Comparison of ENCODE assay signal across 21 cellular contexts in the genomic region with DNA sequence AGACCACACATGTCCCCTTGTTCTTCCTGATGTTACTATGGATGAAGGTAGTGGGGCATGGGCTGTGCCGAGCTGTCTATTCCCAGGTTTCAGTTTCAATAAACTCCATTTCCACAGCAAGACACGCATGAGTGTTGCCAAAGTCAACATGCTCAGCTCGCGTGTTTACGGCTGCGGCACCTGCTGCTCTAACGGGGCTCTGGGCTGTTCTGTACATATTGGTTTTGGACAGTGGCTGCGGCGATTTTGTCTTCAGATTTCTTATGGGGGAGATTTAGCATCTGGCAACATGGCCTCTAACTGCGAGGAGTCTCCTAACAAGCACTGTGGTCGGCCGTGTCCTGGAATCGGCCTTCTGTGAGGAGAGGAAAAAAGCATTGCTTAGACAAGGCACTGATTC. TPM values are rescaled to one million over a fixed set of nuclear protein-coding genes. Genes with fewer than 3 reads are reported as not detected.
DNase-seq lines count a peak whose midpoint lies in the region; ATAC-seq, FAIRE-seq and TF ChIP-seq lines count a peak whose summit lies in the region.
"Had no signal": no experiment of that assay in that cellular context is flagged by ENCODE, and none has a peak within 500 bp of the region (broad histone marks: within the 10 kb centered on the region; RNA-seq: fewer than 3 reads in every experiment).

No MANE protein-coding gene starts in this region.

- peak; percentile 49 for DNase-seq in activated effector memory CD4-positive, alpha-beta T cell treated with anti-CD3 and anti-CD28 coated beads, Interleukin-2, amount 50 U/mL, for 16 hours
- no peak for DNase-seq in activated effector memory CD4-positive, alpha-beta T cell treated with Interleukin-2 at 50 U/mL for 16 hours
- peak; percentile 70 to 85 for DNase-seq in SHP77 (lab: John Stamatoyannopoulos, UW)
- DNase-seq in HepG2 (ENCODE audit: low spot score) = no peak
- DNase-seq in aorta = peak; percentile 40 to 67
- DNase-seq in stimulated activated naive CD4-positive, alpha-beta T cell (lab: John Stamatoyannopoulos, UW) = no peak
- DNase-seq in anterior cingulate cortex (lab: John Stamatoyannopoulos, UW) = no peak
- DNase-seq in occipital lobe (lab: John Stamatoyannopoulos, UW) = no peak
- DNase-seq: activated CD4-positive, alpha-beta T cell treated with anti-CD3 and anti-CD28 coated beads for 36 hours; caudate nucleus; effector CD4-positive, alpha-beta T cell; stimulated activated CD4-positive, alpha-beta T cell treated with anti-CD3 and anti-CD28 coated beads, Interleukin-12 subunit alpha, Interleukin-12 subunit beta, amount 100 ng/mL, for 4 hours; stimulated activated CD8-positive, alpha-beta memory T cell treated with anti-CD3 and anti-CD28 coated beads, Interleukin-4, amount 100 ng/mL, for 48 hours; substantia nigra had no signal

- FAIRE-seq in HepG2 (lab: Jason Lieb, UNC) = no peak
- FAIRE-seq: A549, GM12878 had no signal

- no peak for ATAC-seq in HepG2
- no peak for ATAC-seq in aorta (ENCODE audit: low FRiP score)
- ATAC-seq: A549; activated CD4-positive, alpha-beta T cell treated with anti-CD3 and anti-CD28 coated beads for 36 hours; activated T-helper 17 cell treated with anti-CD3 and anti-CD28 coated beads, Interleukin-2, amount 50 U/mL, for 72 hours; gastroesophageal sphincter; GM12878 had no signal

- H3K4me3 ChIP-seq in HepG2 (replicated peaks in 1 of 3; ENCODE audit: insufficient read depth in 1 of 3, low read depth in 2 of 3, low read length in 3 of 3) (no peak overlapping the region), aorta (ENCODE audit: low read length in 2 of 2) (no peak overlapping the region)
- H3K4me3 ChIP-seq: A549; BLaER1 treated with 17β-estradiol and CSF1 and Interleukin-3, amounts not matched to agents 10 nM and 100 nM; esophagus muscularis mucosa; gastroesophageal sphincter; GM12878; vagina had no signal

- in situ Hi-C loops in HepG2 (cut with HindIII; ENCODE audit: extremely low pct_ligation_motif_present, low pct_unique_long_range_greater_than_20kb) = no loop called here

- no peak for TF ChIP-seq POLR2A in HepG2 (IDR thresholded peaks at IDR 0.05; ENCODE audit: insufficient read depth in 1 of 2, low read depth in 2 of 2, low read length in 2 of 2)

- H4K20me1 ChIP-seq in HepG2 (ENCODE audit: insufficient read depth, low read length) = no peaks in the 10 kb centered on the region
- H4K20me1 ChIP-seq: BLaER1 treated with 17β-estradiol and CSF1 and Interleukin-3, amounts not matched to agents 10 nM and 100 nM had no signal

- H3K9ac ChIP-seq in HepG2 (ENCODE audit: insufficient read depth, low read depth, low read length) = no peak overlapping the region
- H3K9ac ChIP-seq: BLaER1 treated with 17β-estradiol and CSF1 and Interleukin-3, amounts not matched to agents 10 nM and 100 nM had no signal

- CTCF ChIA-PET in HepG2 (lab: Yijun Ruan, JAX; ENCODE audit: low intra/inter-chr PET ratio, low total read pairs) = no interaction called here

- H3K27ac ChIP-seq in HepG2 (ENCODE audit: extremely low read length, insufficient read depth, low read length) (no peak overlapping the region), aorta (ENCODE audit: low read depth in 1 of 2, low read length in 2 of 2) (peak overlapping the region; percentile 45 to 66)
- H3K27ac ChIP-seq: A549; BLaER1 treated with 17β-estradiol and CSF1 and Interleukin-3, amounts not matched to agents 10 nM and 100 nM; esophagus muscularis mucosa; gastroesophageal sphincter; vagina had no signal

- TF ChIP-seq EP300 in HepG2 (IDR thresholded peaks at IDR 0.05; ENCODE audit: low read depth in 2 of 2, low read length in 2 of 2) (no peak), HepG2 (CRISPR knock-in tag; IDR thresholded peaks at IDR 0.05; ENCODE audit: borderline replicate concordance) (no peak)

- no peaks in the 10 kb centered on the region for H3K9me3 ChIP-seq in HepG2 (ENCODE audit: low read length)
- H3K9me3 ChIP-seq in aorta (ENCODE audit: control insufficient read depth, low read length) = no peaks in the 10 kb centered on the region
- H3K9me3 ChIP-seq: A549; BLaER1 treated with 17β-estradiol and CSF1 and Interleukin-3, amounts not matched to agents 10 nM and 100 nM; esophagus muscularis mucosa; gastroesophageal sphincter; vagina had no signal

- TF ChIP-seq CTCF in HepG2 (CRISPR knock-in tag; IDR thresholded peaks at IDR 0.05) = no peak

- POLR2A ChIA-PET in HepG2 (lab: Yijun Ruan, JAX) = no interaction called here

- H3K4me1 ChIP-seq in HepG2 (ENCODE audit: insufficient read depth, low read length) (peaks cover 10% of the 10 kb centered on the region), aorta (ENCODE audit: control insufficient read depth in 1 of 2, insufficient read depth in 2 of 2, low read length in 2 of 2) (no peaks in the 10 kb centered on the region)
- H3K4me1 ChIP-seq: A549 had no signal

- TF ChIP-seq RAD21 in HepG2 (CRISPR knock-in tag; IDR thresholded peaks at IDR 0.05) = no peak

- peak overlapping the region; percentile 3; the same call in 1 of the 2 replicates for H3K4me2 ChIP-seq in HepG2 (ENCODE audit: low read depth, low read length)
- H3K4me2 ChIP-seq: A549; BLaER1 treated with 17β-estradiol and CSF1 and Interleukin-3, amounts not matched to agents 10 nM and 100 nM had no signal

- BruUV-seq in HepG2 (replicated peaks; lab: Mats Ljungman, UMichigan) = no TSS peak

- no peaks in the 10 kb centered on the region for H3K36me3 ChIP-seq in HepG2 (replicated peaks in 1 of 2; ENCODE audit: control insufficient read depth in 1 of 2, insufficient read depth in 2 of 2, low read length in 2 of 2)
- no peaks in the 10 kb centered on the region for H3K36me3 ChIP-seq in aorta (ENCODE audit: control insufficient read depth in 1 of 2, insufficient read depth in 2 of 2, low read length in 1 of 2)
- H3K36me3 ChIP-seq: BLaER1 treated with 17β-estradiol and CSF1 and Interleukin-3, amounts not matched to agents 10 nM and 100 nM; esophagus muscularis mucosa; gastroesophageal sphincter; vagina had no signal

- no peak overlapping the region for H2AFZ ChIP-seq in HepG2 (ENCODE audit: low read length)

- no peaks in the 10 kb centered on the region for H3K79me2 ChIP-seq in HepG2 (ENCODE audit: insufficient read depth, low read length)

- 50% methylated on average over 13 of the region's 13 CpGs for WGBS in HepG2 (ENCODE audit: low lambda C conversion rate)
- WGBS in aorta, 2 donors = 6 to 10% methylated on average over 13 of the region's 13 CpGs

- intact Hi-C loops in HepG2 (cut with micrococcal nuclease; ENCODE audit: unreplicated experiment) = no loop called here
- intact Hi-C loops in aorta (cut with DNase I) = no loop called here

- H3K27me3 ChIP-seq in HepG2 (ENCODE audit: control insufficient read depth in 1 of 2, insufficient read depth in 2 of 2, low read length in 2 of 2) (peaks cover 8 to 53% of the 10 kb centered on the region in 2 experiments; a peak in 4 of 5 replicates), aorta (ENCODE audit: control insufficient read depth in 1 of 2, insufficient read depth in 2 of 2, low read length in 1 of 2) (no peaks in the 10 kb centered on the region)
- H3K27me3 ChIP-seq: BLaER1 treated with 17β-estradiol and CSF1 and Interleukin-3, amounts not matched to agents 10 nM and 100 nM; esophagus muscularis mucosa; gastroesophageal sphincter; vagina had no signal

TF ChIP-seq in HepG2, 621 proteins besides CTCF, POLR2A, EP300 and RAD21 (continues in another document):
- TF ChIP-seq STAT5B (CRISPR knock-in tag; IDR thresholded peaks at IDR 0.05) = no peak
- no peak for TF ChIP-seq FOXM1 (CRISPR knock-in tag; IDR thresholded peaks at IDR 0.05)
- no peak for TF ChIP-seq ZKSCAN5 (CRISPR knock-in tag; IDR thresholded peaks at IDR 0.05)
- TF ChIP-seq KLF12 (CRISPR knock-in tag; IDR thresholded peaks at IDR 0.05; ENCODE audit: borderline replicate concordance) = no peak
- no peak for TF ChIP-seq PHB2 (IDR thresholded peaks at IDR 0.05; ENCODE audit: partially characterized antibody)
- TF ChIP-seq ZNF230 (CRISPR knock-in tag; IDR thresholded peaks at IDR 0.05) = no peak
- no peak for TF ChIP-seq POLR2AphosphoS5 (IDR thresholded peaks at IDR 0.05; ENCODE audit: low read depth, low read length)

RNA-seq across cellular contexts. Expression of a gene that starts 58.6 kb away (rescaled TPM):
- total RNA-seq in HepG2 (2016; rRNA removed; fragmentation: Illumina TruSeq; extraction: Trizol) (6.4 and 11.1 TPM in 2 replicates), aorta (10 to 100 TPM; 13.1 to 17.5 TPM), occipital lobe (11.1 TPM)
- 0.91 and 1.3 TPM in 2 replicates for total RNA-seq in HepG2 (2016; cell fraction: cytosol; rRNA removed; fragmentation: Illumina TruSeq; extraction: Trizol; ENCODE audit: low read depth)
- 5.9 and 10.4 TPM in 2 replicates for total RNA-seq in HepG2 (2016; cell fraction: insoluble cytoplasmic fraction; rRNA removed; fragmentation: Illumina TruSeq; extraction: Trizol)
- total RNA-seq in HepG2 (2016; cell fraction: membrane; rRNA removed; fragmentation: Illumina TruSeq; extraction: Trizol) = 3.0 and 3.2 TPM in 2 replicates
- total RNA-seq in HepG2 (2016; cell fraction: nucleus; rRNA removed; fragmentation: Illumina TruSeq; extraction: Trizol) = 14.8 and 18.0 TPM in 2 replicates
- polyA plus RNA-seq in HepG2 (2011; rRNA removed) (5.6 and 5.7 TPM in 2 replicates), aorta (10 to 100 TPM; 12.0 to 17.0 TPM)
- polyA plus RNA-seq in HepG2 (2011; cell fraction: cytosol; rRNA removed) = 2.8 and 4.4 TPM in 2 replicates
- polyA plus RNA-seq in HepG2 (2011; cell fraction: nucleus; rRNA removed) = 5.2 and 5.7 TPM in 2 replicates
- 8.0 and 9.3 TPM in 2 replicates for polyA plus RNA-seq in HepG2 (2012)
- polyA plus RNA-seq in HepG2 (2016; cell fraction: cytosol; fragmentation: Illumina TruSeq; extraction: Trizol; ENCODE audit: low read depth) = 1.8 TPM in 2 replicates
- 5.5 and 5.8 TPM in 2 replicates for polyA plus RNA-seq in HepG2 (2016; cell fraction: insoluble cytoplasmic fraction; fragmentation: Illumina TruSeq; extraction: Trizol; ENCODE audit: low read depth)
- 2.5 and 2.6 TPM in 2 replicates for polyA plus RNA-seq in HepG2 (2016; cell fraction: membrane; fragmentation: Illumina TruSeq; extraction: Trizol; ENCODE audit: low read depth)
- 12.7 and 12.8 TPM in 2 replicates for polyA plus RNA-seq in HepG2 (2016; cell fraction: nucleus; fragmentation: Illumina TruSeq; extraction: Trizol; ENCODE audit: insufficient read depth, low read depth)
- polyA minus RNA-seq in HepG2 (2011; rRNA and poly(A)+ RNA removed; ENCODE audit: low replicate concordance) = 2.1 and 2.2 TPM in 2 replicates
- polyA minus RNA-seq in HepG2 (2011; cell fraction: cytosol; rRNA and poly(A)+ RNA removed) = 1.1 TPM in 2 replicates
- polyA minus RNA-seq in HepG2 (2011; cell fraction: nucleus; rRNA and poly(A)+ RNA removed) = 21.8 and 23.6 TPM in 2 replicates

Comparison
In these comparisons a context has a peak if more than half of its experiments do, and no peak if none do; other contexts are left out.
1. DNase-seq: peak in activated effector memory CD4-positive, alpha-beta T cell treated with anti-CD3 and anti-CD28 coated beads, Interleukin-2, amount 50 U/mL, for 16 hours (single experiment), SHP77 (2 of 2) and aorta (2 of 2); none in activated effector memory CD4-positive, alpha-beta T cell treated with Interleukin-2 at 50 U/mL for 16 hours (single experiment), HepG2 (single experiment), stimulated activated naive CD4-positive, alpha-beta T cell (0 of 6), anterior cingulate cortex (0 of 58) and occipital lobe (single experiment).